In the genomic region with DNA sequence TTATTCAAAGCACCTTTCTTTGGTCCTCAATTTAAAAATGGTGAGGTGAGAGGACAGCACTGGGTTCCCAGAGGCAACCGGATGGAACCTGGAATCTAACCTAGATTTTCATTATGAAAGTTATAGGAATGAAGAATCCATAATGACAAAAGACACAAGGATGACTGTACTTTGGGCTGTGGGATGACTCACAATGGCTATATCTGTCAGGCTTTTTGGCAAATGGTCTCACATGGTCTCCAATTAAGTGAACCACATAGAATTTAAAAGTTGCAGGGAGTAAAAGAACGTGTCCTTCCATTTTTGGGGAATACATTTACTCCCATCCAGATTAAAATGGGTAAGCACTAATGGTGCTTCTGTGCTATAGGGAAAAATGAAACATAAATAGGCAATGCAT, we compare ENCODE assay signal across 1 cellular context.
TF ChIP-seq lines count a peak whose summit lies in the region.

No MANE protein-coding gene starts in this region.

TF ChIP-seq in SK-N-SH, 30 proteins besides CTCF, POLR2A, EP300 and RAD21 (continued from another document):
- no peak for TF ChIP-seq RCOR1 (IDR thresholded peaks at IDR 0.05; ENCODE audit: low read length)
- TF ChIP-seq FOXM1 (IDR thresholded peaks at IDR 0.05; ENCODE audit: low read depth): no peak
- no peak for TF ChIP-seq CHD2 (IDR thresholded peaks at IDR 0.05; ENCODE audit: low read length, partially characterized antibody)
- TF ChIP-seq JUND (IDR thresholded peaks at IDR 0.05): peak; percentile 32; the same call in 1 of the 2 replicates
- TF ChIP-seq REST (IDR thresholded peaks at IDR 0.05; ENCODE audit: low read depth, low read length): no peak
- TF ChIP-seq, protein P1, sequence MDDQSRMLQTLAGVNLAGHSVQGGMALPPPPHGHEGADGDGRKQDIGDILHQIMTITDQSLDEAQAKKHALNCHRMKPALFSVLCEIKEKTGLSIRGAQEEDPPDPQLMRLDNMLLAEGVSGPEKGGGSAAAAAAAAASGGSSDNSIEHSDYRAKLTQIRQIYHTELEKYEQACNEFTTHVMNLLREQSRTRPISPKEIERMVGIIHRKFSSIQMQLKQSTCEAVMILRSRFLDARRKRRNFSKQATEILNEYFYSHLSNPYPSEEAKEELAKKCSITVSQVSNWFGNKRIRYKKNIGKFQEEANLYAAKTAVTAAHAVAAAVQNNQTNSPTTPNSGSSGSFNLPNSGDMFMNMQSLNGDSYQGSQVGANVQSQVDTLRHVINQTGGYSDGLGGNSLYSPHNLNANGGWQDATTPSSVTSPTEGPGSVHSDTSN (IDR thresholded peaks at IDR 0.05): peak; percentile 35; the same call in 1 of the 2 replicates
- TF ChIP-seq USF1 (IDR thresholded peaks at IDR 0.05; ENCODE audit: borderline replicate concordance, low read depth): no peak
- TF ChIP-seq FOSL2 (IDR thresholded peaks at IDR 0.05; ENCODE audit: borderline replicate concordance, low read depth): peak; percentile 67
- TF ChIP-seq EZH2phosphoT487 (IDR thresholded peaks at IDR 0.05; ENCODE audit: borderline replicate concordance, low read depth): no peak
- TF ChIP-seq, protein P2, sequence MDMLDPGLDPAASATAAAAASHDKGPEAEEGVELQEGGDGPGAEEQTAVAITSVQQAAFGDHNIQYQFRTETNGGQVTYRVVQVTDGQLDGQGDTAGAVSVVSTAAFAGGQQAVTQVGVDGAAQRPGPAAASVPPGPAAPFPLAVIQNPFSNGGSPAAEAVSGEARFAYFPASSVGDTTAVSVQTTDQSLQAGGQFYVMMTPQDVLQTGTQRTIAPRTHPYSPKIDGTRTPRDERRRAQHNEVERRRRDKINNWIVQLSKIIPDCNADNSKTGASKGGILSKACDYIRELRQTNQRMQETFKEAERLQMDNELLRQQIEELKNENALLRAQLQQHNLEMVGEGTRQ (IDR thresholded peaks at IDR 0.05; ENCODE audit: borderline replicate concordance, low read depth, low read length): no peak
- TF ChIP-seq ELF1 (IDR thresholded peaks at IDR 0.05): no peak
